ENCODE assay signal across 8 cellular contexts in genomic region chr2:38778686-38779082, GRCh38. TPM values are rescaled to one million over a fixed set of nuclear protein-coding genes. Genes with fewer than 3 reads are reported as not detected.
A peak's percentile ranks its signal among the peaks of the same experiment; 100 is the strongest.
DNase-seq lines count a peak whose midpoint lies in the region; ATAC-seq and TF ChIP-seq lines count a peak whose summit lies in the region.

No MANE protein-coding gene starts in this region.

- H3K27ac ChIP-seq in Peyer's patch (peak overlapping the region in 3 of 4 donors; percentile 44 to 80 (median 71)), esophagus squamous epithelium (peak overlapping the region in 3 of 4 donors; percentile 69 to 83 (median 80))

- intact Hi-C loops in esophagus squamous epithelium (cut with DNase I): no loop called here

- H3K36me3 ChIP-seq in Peyer's patch (peaks cover 0 to 11% (median 0%) of the 10 kb centered on the region in 3 donors), esophagus squamous epithelium (peaks cover 0 to 25% (median 5%) of the 10 kb centered on the region in 3 donors)

- ATAC-seq in GM19023 (IDR thresholded peaks at IDR 0.05; ENCODE audit: unreplicated experiment) (no peak), HG03432 (IDR thresholded peaks at IDR 0.05; ENCODE audit: unreplicated experiment) (no peak)

- peaks cover 0 to 7% (median 0%) of the 10 kb centered on the region in 4 donors for H3K4me1 ChIP-seq in Peyer's patch
- peaks cover 0 to 16% (median 7%) of the 10 kb centered on the region in 3 donors for H3K4me1 ChIP-seq in esophagus squamous epithelium

- TF ChIP-seq CTCF in Peyer's patch (IDR thresholded peaks at IDR 0.05) (no peak), esophagus squamous epithelium (IDR thresholded peaks at IDR 0.05) (no peak), retinal pigment epithelial cell (conservative IDR thresholded peaks at IDR 0.05; ENCODE audit: low read depth, low read length) (no peak)

- H3K27me3 ChIP-seq in Peyer's patch: no peaks in the 10 kb centered on the region
- H3K27me3 ChIP-seq in esophagus squamous epithelium: no peaks in the 10 kb centered on the region

- TF ChIP-seq POLR2A in Peyer's patch (IDR thresholded peaks at IDR 0.05): no peak
- no peak for TF ChIP-seq POLR2A in esophagus squamous epithelium (IDR thresholded peaks at IDR 0.05)

- H3K9me3 ChIP-seq in Peyer's patch (no peaks in the 10 kb centered on the region), esophagus squamous epithelium (no peaks in the 10 kb centered on the region)

- DNase-seq in Peyer's patch (no peak), esophagus squamous epithelium (lab: John Stamatoyannopoulos, UW) (no peak), retinal pigment epithelial cell (ENCODE audit: low read depth) (no peak), AG20443 (ENCODE audit: low spot score) (no peak)
- no peak for DNase-seq in stimulated activated CD4-positive, alpha-beta T cell treated with anti-CD3 and anti-CD28 coated beads, Interleukin-4, amount 100 ng/mL, for 1 hour

- H3K4me3 ChIP-seq in GM08714 (ENCODE audit: low read length) (peak overlapping the region; percentile 98), Peyer's patch (peak overlapping the region; percentile 51 to 66 (median 60)), esophagus squamous epithelium (peak overlapping the region; percentile 43 to 74 (median 65)), retinal pigment epithelial cell (ENCODE audit: low read length) (peak overlapping the region; percentile 87)

- 9 to 15% methylated on average over 8 of the region's 8 CpGs for WGBS in esophagus squamous epithelium, 2 donors

RNA-seq across cellular contexts. Expression of gene GEMIN6, which starts 0.7 kb away (rescaled TPM):
- 10 to 100 TPM in 1 of 4 donors, 1 to 10 TPM in 3; 3.9 to 12.4 (median 6.8) TPM for total RNA-seq in Peyer's patch
- 1 to 10 TPM; 3.7 to 7.2 (median 4.9) TPM for total RNA-seq in esophagus squamous epithelium

RNA-seq across cellular contexts. Expression of gene SRSF7, which starts 27.5 kb away (rescaled TPM):
- total RNA-seq in Peyer's patch: 100 to 1,000 TPM in 3 of 4 donors, 10 to 100 TPM in 1; 93.3 to 295 (median 139) TPM
- total RNA-seq in esophagus squamous epithelium: 100 to 1,000 TPM in 2 of 4 donors, 10 to 100 TPM in 2; 57.0 to 127 (median 103) TPM
